ENCODE assay signal across 12 cellular contexts in genomic region chr18:44729631-44730101, GRCh38. TPM values are rescaled to one million over a fixed set of nuclear protein-coding genes. Genes with fewer than 3 reads are reported as not detected.
DNase-seq lines count a peak whose midpoint lies in the region; ATAC-seq, FAIRE-seq and TF ChIP-seq lines count a peak whose summit lies in the region.
"Had no signal": no experiment of that assay in that cellular context is flagged by ENCODE, and none has a peak within 500 bp of the region (broad histone marks: within the 10 kb centered on the region; RNA-seq: fewer than 3 reads in every experiment).

No MANE protein-coding gene starts in this region.

- peak; percentile 46 for FAIRE-seq in K562 (lab: Jason Lieb, UNC)
- no peak for FAIRE-seq in small intestine (lab: Jason Lieb, UNC)

- intact Hi-C loops in K562 (cut with micrococcal nuclease), result no loop called here

- 2% methylated on average over 5 of the region's 5 CpGs for WGBS in K562 (ENCODE audit: insufficient coverage, low coverage, missing lambda C conversion rate)
- 15 to 44% (median 39%) methylated on average over 5 of the region's 5 CpGs for whole genome bisulfite sequencing in small intestine, 3 donors

- H2AFZ ChIP-seq in KMS-11 (ENCODE audit: low read depth) (no peak overlapping the region), K562 (ENCODE audit: low read depth, low read length) (no peak overlapping the region)

- H3K9me3 ChIP-seq in K562 (replicated peaks; ENCODE audit: control insufficient read depth, insufficient read depth, low read depth, low read length) (no peaks in the 10 kb centered on the region), small intestine (ENCODE audit: control insufficient read depth, low read depth) (no peaks in the 10 kb centered on the region)
- H3K9me3 ChIP-seq: left ventricle myocardium inferior, upper lobe of left lung had no signal

- H3K9ac ChIP-seq in KMS-11 (peak overlapping the region; percentile 36; the same call in 1 of the 2 replicates), K562 (ENCODE audit: insufficient read depth in 1 of 2, low read depth in 2 of 2, low read length in 2 of 2) (no peak overlapping the region)

- H3K4me3 ChIP-seq in KMS-11 (IDR thresholded peaks at IDR 0.05; ENCODE audit: insufficient read depth, low read depth, low read length) (no peak overlapping the region), K562 (no peak overlapping the region), small intestine (ENCODE audit: low read depth in 1 of 2, low read length in 2 of 2) (no peak overlapping the region)
- H3K4me3 ChIP-seq: left ventricle myocardium inferior, upper lobe of left lung had no signal

- TF ChIP-seq CTCF in KMS-11 (conservative IDR thresholded peaks at IDR 0.05; ENCODE audit: low read depth, low read length) (no peak), K562 (IDR thresholded peaks at IDR 0.05 in 2 of 3, conservative IDR thresholded peaks at IDR 0.05 in 1 of 3; ENCODE audit: insufficient read depth in 2 of 3, low read depth in 1 of 3, low read length in 3 of 3) (no peak)

- H3K4me2 ChIP-seq in KMS-11 (peak overlapping the region; percentile 73), K562 (ENCODE audit: insufficient read depth, low read length) (no peak overlapping the region)

- no peaks in the 10 kb centered on the region for H3K36me3 ChIP-seq in KMS-11 (ENCODE audit: insufficient read depth)
- H3K36me3 ChIP-seq in K562 (ENCODE audit: control insufficient read depth, insufficient read depth, low read length), result no peaks in the 10 kb centered on the region
- H3K36me3 ChIP-seq in small intestine (ENCODE audit: control insufficient read depth in 2 of 2, insufficient read depth in 2 of 2, low read length in 2 of 2), result no peaks in the 10 kb centered on the region
- H3K36me3 ChIP-seq: left ventricle myocardium inferior, upper lobe of left lung had no signal

- H3K27me3 ChIP-seq in KMS-11 (ENCODE audit: insufficient read depth, low read depth) (no peaks in the 10 kb centered on the region), K562 (ENCODE audit: control insufficient read depth in 2 of 2, insufficient read depth in 2 of 2, low read length in 2 of 2) (no peaks in the 10 kb centered on the region), small intestine (ENCODE audit: control insufficient read depth in 2 of 2, insufficient read depth in 2 of 2, low read length in 2 of 2) (no peaks in the 10 kb centered on the region)
- H3K27me3 ChIP-seq: upper lobe of left lung had no signal

- no TSS peak for BruUV-seq in K562 (replicated peaks; lab: Mats Ljungman, UMichigan)

- POLR2A ChIA-PET in K562 (lab: Yijun Ruan, JAX), result interaction anchor here (0.6 kb wide), 1 partner anchor 13 kb away, joined by 3 read pairs; no protein-coding TSS in a partner anchor

- DNase-seq in EL (peak; percentile 79), K562 (ENCODE audit: extremely low read depth in 1 of 4, low spot score in 3 of 4) (peak in 3 of 4 experiments; percentile 12 to 51 (median 35)), small intestine (peak; percentile 41), DMS 273 treated with DMSO at 0.1 percent for 48 hours (lab: John Stamatoyannopoulos, UW) (no peak), globus pallidus (ENCODE audit: low spot score) (no peak), NCI-H1694 treated with DMSO at 0.1 percent for 48 hours (lab: John Stamatoyannopoulos, UW) (no peak)
- DNase-seq: left ventricle myocardium inferior, NCI-H1048, upper lobe of left lung had no signal

- CTCF ChIA-PET in K562 (lab: Yijun Ruan, JAX; ENCODE audit: low intra/inter-chr PET ratio), result no interaction called here

- in situ Hi-C loops in K562 (cut with MboI), result no loop called here

- TF ChIP-seq RAD21 in K562 (CRISPR knock-in tag; conservative IDR thresholded peaks at IDR 0.05 in 1 of 2, IDR thresholded peaks at IDR 0.05 in 1 of 2), result no peak

- peaks cover 80% of the 10 kb centered on the region for H3K79me2 ChIP-seq in KMS-11 (ENCODE audit: insufficient read depth, low read depth)
- H3K79me2 ChIP-seq in K562 (ENCODE audit: control insufficient read depth, insufficient read depth, low read length), result no peaks in the 10 kb centered on the region

- H4K20me1 ChIP-seq in KMS-11 (ENCODE audit: insufficient read depth) (no peaks in the 10 kb centered on the region), K562 (replicated peaks; ENCODE audit: control insufficient read depth, insufficient read depth, low read length) (no peaks in the 10 kb centered on the region)

- peaks cover 100% of the 10 kb centered on the region for H3K4me1 ChIP-seq in KMS-11 (ENCODE audit: low read depth, poor library complexity, severe bottlenecking)
- peaks cover 0 to 40% of the 10 kb centered on the region in 2 experiments; a peak in 4 of 5 replicates for H3K4me1 ChIP-seq in K562 (replicated peaks in 1 of 2; ENCODE audit: control insufficient read depth in 2 of 2, insufficient read depth in 2 of 2, low read length in 2 of 2)
- peaks cover 4 to 20% of the 10 kb centered on the region in 2 donors for H3K4me1 ChIP-seq in small intestine (ENCODE audit: control insufficient read depth in 2 of 2, insufficient read depth in 1 of 2, low read depth in 1 of 2, low read length in 1 of 2)

- no peaks in the 10 kb centered on the region for H3K9me1 ChIP-seq in K562 (ENCODE audit: control insufficient read depth, insufficient read depth, low read length)

- ATAC-seq in K562 (peak; percentile 64), HG02840 (IDR thresholded peaks at IDR 0.05; ENCODE audit: low FRiP score, unreplicated experiment) (no peak)
- ATAC-seq: activated T-helper 17 cell treated with anti-CD3 and anti-CD28 coated beads, Interleukin-2, amount 50 U/mL, for 72 hours had no signal

- peak overlapping the region; percentile 77 for H3K27ac ChIP-seq in KMS-11
- H3K27ac ChIP-seq in K562 (ENCODE audit: extremely low read depth, low read depth, low read length), result no peak overlapping the region
- H3K27ac ChIP-seq in small intestine (ENCODE audit: low read depth in 1 of 2, low read length in 1 of 2), result no peak overlapping the region
- H3K27ac ChIP-seq: left ventricle myocardium inferior, upper lobe of left lung had no signal

- no peak for TF ChIP-seq EP300 in K562 (IDR thresholded peaks at IDR 0.05; ENCODE audit: low read length)

- no peak for TF ChIP-seq POLR2A in K562 (conservative IDR thresholded peaks at IDR 0.05)

TF ChIP-seq in K562, 482 proteins besides CTCF, POLR2A, EP300 and RAD21 (continues in another document):
- TF ChIP-seq CREM (IDR thresholded peaks at IDR 0.05; ENCODE audit: low read depth) (0 out of 2 replicates have a peak, but pooled peaks have one; percentile 18), RB1 (IDR thresholded peaks at IDR 0.05; ENCODE audit: low read depth) (no peak), MECOM (CRISPR knock-in tag; IDR thresholded peaks at IDR 0.05) (0 out of 2 replicates have a peak, but pooled peaks have one; percentile 33), DPF2 (IDR thresholded peaks at IDR 0.05) (0 out of 2 replicates have a peak, but pooled peaks have one; percentile 20), ZNF384 (IDR thresholded peaks at IDR 0.05; ENCODE audit: low read depth, low read length) (0 out of 2 replicates have a peak, but pooled peaks have one; percentile 16)
- TF ChIP-seq, protein P1, sequence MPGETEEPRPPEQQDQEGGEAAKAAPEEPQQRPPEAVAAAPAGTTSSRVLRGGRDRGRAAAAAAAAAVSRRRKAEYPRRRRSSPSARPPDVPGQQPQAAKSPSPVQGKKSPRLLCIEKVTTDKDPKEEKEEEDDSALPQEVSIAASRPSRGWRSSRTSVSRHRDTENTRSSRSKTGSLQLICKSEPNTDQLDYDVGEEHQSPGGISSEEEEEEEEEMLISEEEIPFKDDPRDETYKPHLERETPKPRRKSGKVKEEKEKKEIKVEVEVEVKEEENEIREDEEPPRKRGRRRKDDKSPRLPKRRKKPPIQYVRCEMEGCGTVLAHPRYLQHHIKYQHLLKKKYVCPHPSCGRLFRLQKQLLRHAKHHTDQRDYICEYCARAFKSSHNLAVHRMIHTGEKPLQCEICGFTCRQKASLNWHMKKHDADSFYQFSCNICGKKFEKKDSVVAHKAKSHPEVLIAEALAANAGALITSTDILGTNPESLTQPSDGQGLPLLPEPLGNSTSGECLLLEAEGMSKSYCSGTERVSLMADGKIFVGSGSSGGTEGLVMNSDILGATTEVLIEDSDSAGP (CRISPR knock-in tag; IDR thresholded peaks at IDR 0.05), result no peak

RNA-seq across cellular contexts. Expression of gene SETBP1, which starts 49.0 kb away (rescaled TPM):
- total RNA-seq in K562 (2011; cell fraction: chromatin; rRNA removed; ENCODE audit: low replicate concordance), result 0.95 and 1.1 TPM in 2 replicates
- total RNA-seq in K562 (2011; cell fraction: nucleolus; rRNA removed), result 0.13 and 0.33 TPM in 2 replicates
- 0.37 and 0.84 TPM in 2 replicates for total RNA-seq in K562 (2011; cell fraction: nucleoplasm; rRNA removed)
- total RNA-seq in K562 (2014; rRNA removed) (under 0.01 and 0.04 TPM in 2 replicates), K562 (2014; rRNA removed; fragmentation: Illumina TruSeq; extraction: Trizol) (under 0.01 and 0.04 TPM in 2 replicates), K562 (2015; rRNA removed; fragmentation: Illumina TruSeq; extraction: Trizol) (0.04 TPM in 2 replicates), K562 (2021) (0.13 and 0.18 TPM in 2 replicates)
- polyA plus RNA-seq in K562 (2011; rRNA removed) (0.04 and 0.13 TPM in 2 replicates), K562 (2014; fragmentation: Illumina TruSeq; extraction: Trizol) (0.04 and 0.10 TPM in 2 replicates), K562 (2014; fragmentation: Nextera tagmentation; extraction: Ambion mirVana) (under 1 TPM; 0.03 TPM), K562 (2014; rRNA removed) (0.04 and 0.11 TPM in 2 replicates), small intestine (1 to 10 TPM in 1 of 3 donors, under 1 TPM in 1, not detected in 1; 0.54 to 1.8 TPM)
- polyA plus RNA-seq in K562 (2011; cell fraction: cytosol; rRNA removed), result 0.01 and 0.04 TPM in 2 replicates
- polyA plus RNA-seq in K562 (2011; cell fraction: nucleus; rRNA removed), result 0.15 and 0.17 TPM in 2 replicates
- 0.17 and 0.20 TPM in 2 replicates for polyA plus RNA-seq in K562 (2012)
- 0.06 and 0.39 TPM in 2 replicates for polyA minus RNA-seq in K562 (2011; rRNA and poly(A)+ RNA removed)
- polyA minus RNA-seq in K562 (2011; cell fraction: cytosol; rRNA and poly(A)+ RNA removed), result not detected in 2 replicates
- 0.22 and 0.40 TPM in 2 replicates for polyA minus RNA-seq in K562 (2011; cell fraction: nucleus; rRNA and poly(A)+ RNA removed)

Comparison
In these comparisons a context has a peak if more than half of its experiments do, and no peak if none do; other contexts are left out.
1. DNase-seq: peak in EL (single experiment), K562 (3 of 4) and small intestine (single experiment); none in DMS 273 treated with DMSO at 0.1 percent for 48 hours (single experiment), globus pallidus (single experiment) and NCI-H1694 treated with DMSO at 0.1 percent for 48 hours (single experiment).